ENCODE assay signal across 1 cellular context in genomic region chr6:83859410-83860346, GRCh38.
TF ChIP-seq lines count a peak whose summit lies in the region.

Gene CYB5R4 (plus strand): TSS chr6:83859689. CDS start chr6:83859783, 94 bp downstream.

TF ChIP-seq in K562, 482 proteins besides CTCF, POLR2A, EP300 and RAD21 (continued from another document and continues in another):
- no peak for TF ChIP-seq PRDM10 (IDR thresholded peaks at IDR 0.05; ENCODE audit: partially characterized antibody)
- TF ChIP-seq TFAM (CRISPR knock-in tag; conservative IDR thresholded peaks at IDR 0.05): no peak
- TF ChIP-seq KDM2B (CRISPR knock-in tag; IDR thresholded peaks at IDR 0.05): peak; percentile 51; the same call in 1 of the 2 replicates
- no peak for TF ChIP-seq PCBP2 (IDR thresholded peaks at IDR 0.05; ENCODE audit: low read depth, low read length, poor library complexity, severe bottlenecking)
- no peak for TF ChIP-seq CBX2 (IDR thresholded peaks at IDR 0.05; ENCODE audit: insufficient read depth, low read length, poor library complexity, severe bottlenecking)
- no peak for TF ChIP-seq ZNF318 (IDR thresholded peaks at IDR 0.05; ENCODE audit: borderline replicate concordance in 1 of 2, low read depth in 1 of 2)
- peak; percentile 98 for TF ChIP-seq E2F5 (CRISPR knock-in tag; IDR thresholded peaks at IDR 0.05)
- no peak for TF ChIP-seq ZBTB5 (IDR thresholded peaks at IDR 0.05)
- no peak for TF ChIP-seq ELK1 (CRISPR knock-in tag; IDR thresholded peaks at IDR 0.05)
- TF ChIP-seq YBX1 (IDR thresholded peaks at IDR 0.05): no peak
- TF ChIP-seq RHOXF2B (CRISPR knock-in tag; conservative IDR thresholded peaks at IDR 0.05): no peak
- TF ChIP-seq ZNF830 (CRISPR knock-in tag; IDR thresholded peaks at IDR 0.05): no peak
- TF ChIP-seq IRF1 (CRISPR knock-in tag; IDR thresholded peaks at IDR 0.05; ENCODE audit: borderline replicate concordance): peak; percentile 97; the same call in 1 of the 2 replicates
- peak; percentile 87 for TF ChIP-seq ETV1 (tag; conservative IDR thresholded peaks at IDR 0.05; ENCODE audit: low read depth)
- TF ChIP-seq RBM17 (IDR thresholded peaks at IDR 0.05; ENCODE audit: borderline replicate concordance, low read depth, low read length): no peak
- TF ChIP-seq MAZ (CRISPR knock-in tag; conservative IDR thresholded peaks at IDR 0.05 in 1 of 2, IDR thresholded peaks at IDR 0.05 in 1 of 2): peak; percentile 86 to 99
- peak; percentile 92 for TF ChIP-seq E2F4 (CRISPR knock-in tag; IDR thresholded peaks at IDR 0.05; ENCODE audit: low read depth)
- TF ChIP-seq GABPB1 (CRISPR knock-in tag; IDR thresholded peaks at IDR 0.05): peak; percentile 90
- 0 out of 2 replicates have a peak, but pooled peaks have one; percentile 9 for TF ChIP-seq DIDO1 (tag; IDR thresholded peaks at IDR 0.05; ENCODE audit: low read depth)
- TF ChIP-seq SPI1 (IDR thresholded peaks at IDR 0.05; ENCODE audit: borderline replicate concordance, low read depth, low read length): peak; percentile 64; the same call in 1 of the 2 replicates
- TF ChIP-seq PHB (CRISPR knock-in tag; IDR thresholded peaks at IDR 0.05): 0 out of 2 replicates have a peak, but pooled peaks have one; percentile 76
- TF ChIP-seq COPS2 (conservative IDR thresholded peaks at IDR 0.05): no peak
- TF ChIP-seq KLF16 (IDR thresholded peaks at IDR 0.05): no peak
- TF ChIP-seq ZBED1 (IDR thresholded peaks at IDR 0.05): no peak
- no peak for TF ChIP-seq ESRRB (CRISPR knock-in tag; IDR thresholded peaks at IDR 0.05; ENCODE audit: borderline replicate concordance)
- peak; percentile 71 for TF ChIP-seq EP400 (IDR thresholded peaks at IDR 0.05)
- TF ChIP-seq ERF (CRISPR knock-in tag; IDR thresholded peaks at IDR 0.05): 0 out of 2 replicates have a peak, but pooled peaks have one; percentile 47
- TF ChIP-seq SP2 (IDR thresholded peaks at IDR 0.05; ENCODE audit: extremely low read depth, low read depth, low read length, poor library complexity, severe bottlenecking): no peak
- TF ChIP-seq ARNT (IDR thresholded peaks at IDR 0.05): no peak
- TF ChIP-seq SMARCB1 (IDR thresholded peaks at IDR 0.05; ENCODE audit: insufficient read length, low read depth): no peak
- TF ChIP-seq MEF2A (IDR thresholded peaks at IDR 0.05; ENCODE audit: control insufficient read depth, low read depth, low read length): no peak
- TF ChIP-seq CC2D1A (IDR thresholded peaks at IDR 0.05): peak; percentile 46
- no peak for TF ChIP-seq POLR3G (IDR thresholded peaks at IDR 0.05; ENCODE audit: extremely low read depth, insufficient read length, insufficient replicate concordance)
- peak; percentile 93; the same call in 1 of the 2 replicates for TF ChIP-seq FOXK1 (CRISPR knock-in tag; IDR thresholded peaks at IDR 0.05; ENCODE audit: borderline replicate concordance)
- no peak for TF ChIP-seq TCF15 (CRISPR knock-in tag; IDR thresholded peaks at IDR 0.05)
- TF ChIP-seq E2F6 (IDR thresholded peaks at IDR 0.05; ENCODE audit: borderline replicate concordance in 1 of 2, extremely low read depth in 1 of 2, insufficient read depth in 1 of 2, insufficient read length in 1 of 2, low read depth in 1 of 2, low read length in 1 of 2, poor library complexity in 1 of 2, severe bottlenecking in 1 of 2): no peak
- no peak for TF ChIP-seq HSF4 (CRISPR knock-in tag; IDR thresholded peaks at IDR 0.05; ENCODE audit: borderline replicate concordance)
- TF ChIP-seq RCOR1 (IDR thresholded peaks at IDR 0.05; ENCODE audit: borderline replicate concordance in 1 of 2, low read depth in 2 of 2, low read length in 2 of 2): peak; percentile 28 to 98; a peak in 2 of 4 replicates
- TF ChIP-seq MCM2 (IDR thresholded peaks at IDR 0.05; ENCODE audit: low read depth): no peak
- TF ChIP-seq CHD2 (IDR thresholded peaks at IDR 0.05; ENCODE audit: low read depth, low read length): no peak
- peak; percentile 81; the same call in 1 of the 2 replicates for TF ChIP-seq ZNF217 (CRISPR knock-in tag; IDR thresholded peaks at IDR 0.05)
- TF ChIP-seq SMAD1 (IDR thresholded peaks at IDR 0.05; ENCODE audit: low read depth, low read length, partially characterized antibody): peak; percentile 45
- peak; percentile 44 for TF ChIP-seq MTA1 (IDR thresholded peaks at IDR 0.05; ENCODE audit: borderline replicate concordance)
- TF ChIP-seq TBP (optimal IDR thresholded peaks at IDR 0.05; ENCODE audit: low read depth, low read length): peak; percentile 17
- TF ChIP-seq BACH1 (tag; IDR thresholded peaks at IDR 0.05): peak; percentile 83; the same call in 1 of the 2 replicates
- TF ChIP-seq CAMTA2 (CRISPR knock-in tag; conservative IDR thresholded peaks at IDR 0.05): no peak
